In the genomic region with DNA sequence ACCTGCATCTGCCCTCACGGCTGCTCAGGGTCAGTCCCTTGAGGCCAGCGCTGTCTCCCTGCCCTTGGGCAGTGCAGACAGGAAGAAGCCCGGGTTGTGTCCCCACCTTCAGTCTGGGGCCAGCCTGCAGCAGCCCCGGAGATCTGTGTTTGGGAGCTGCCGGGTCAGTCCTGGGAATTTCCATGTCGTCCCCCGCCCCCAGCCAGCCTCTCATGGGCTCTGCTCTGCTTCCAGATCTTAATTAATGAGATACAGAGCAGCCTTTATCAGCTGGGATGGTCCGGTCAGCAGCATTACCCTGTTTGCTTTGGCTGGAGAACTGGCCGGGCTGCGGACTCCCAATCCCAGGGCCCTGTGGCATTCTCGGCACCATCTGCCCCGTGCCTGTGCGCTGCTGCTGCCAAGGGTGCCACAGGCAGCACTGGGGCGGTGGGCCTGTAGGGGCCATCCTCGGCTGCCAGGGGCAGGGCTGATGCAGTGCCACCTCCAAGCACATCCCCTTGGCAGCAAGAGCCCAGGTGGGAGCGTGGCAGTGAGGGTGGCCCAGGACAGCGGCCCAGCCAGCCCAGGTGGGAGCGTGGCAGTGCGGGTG, we compare ENCODE assay signal across 12 cellular contexts. TPM values are rescaled to one million over a fixed set of nuclear protein-coding genes. Genes with fewer than 3 reads are reported as not detected.
DNase-seq lines count a peak whose midpoint lies in the region; ATAC-seq and TF ChIP-seq lines count a peak whose summit lies in the region.
"Had no signal": no experiment of that assay in that cellular context is flagged by ENCODE, and none has a peak within 500 bp of the region (broad histone marks: within the 10 kb centered on the region; RNA-seq: fewer than 3 reads in every experiment).

No MANE protein-coding gene starts in this region.

- DNase-seq in AG04449 (ENCODE audit: low read depth, low spot score) (no peak), SJSA1 (ENCODE audit: low read depth in 1 of 2, low spot score in 2 of 2) (peak; percentile 86 to 90), fibroblast of pulmonary artery (ENCODE audit: low read depth) (peak; percentile 22), neuronal stem cell (ENCODE audit: low spot score) (no peak), SHP77 (lab: John Stamatoyannopoulos, UW) (no peak), NCI-H2171 (lab: John Stamatoyannopoulos, UW) (no peak)
- DNase-seq: NCI-H345; stimulated activated CD8-positive, alpha-beta memory T cell treated with anti-CD3 and anti-CD28 coated beads, Interleukin-4, amount 100 ng/mL, for 48 hours had no signal

- no peak overlapping the region for H2BK15ac ChIP-seq in neuronal stem cell (ENCODE audit: low read length)

- H3K79me1 ChIP-seq in neuronal stem cell (ENCODE audit: low read depth, low read length) = peaks cover 8% of the 10 kb centered on the region

- CTCF ChIA-PET in AG04449 (lab: Yijun Ruan, JAX) = no interaction called here

- H3K9ac ChIP-seq in neuronal stem cell (ENCODE audit: low read depth, low read length, poor library complexity) = no peak overlapping the region

- peak overlapping the region; percentile 22 for H2BK12ac ChIP-seq in neuronal stem cell (ENCODE audit: low read length)

- no peak overlapping the region for H2BK5ac ChIP-seq in neuronal stem cell (ENCODE audit: low read length)

- H3K36me3 ChIP-seq in SJSA1 = peaks cover 66% of the 10 kb centered on the region
- H3K36me3 ChIP-seq in neuronal stem cell (replicated peaks in 1 of 2; ENCODE audit: control insufficient read depth in 2 of 2, insufficient read depth in 2 of 2, low read length in 2 of 2) = no peaks in the 10 kb centered on the region
- H3K36me3 ChIP-seq: colonic mucosa, right atrium auricular region had no signal

- H4K8ac ChIP-seq in neuronal stem cell (ENCODE audit: low read depth, low read length) = no peak overlapping the region

- H3K27me3 ChIP-seq in SJSA1 (replicated peaks) (no peaks in the 10 kb centered on the region), neuronal stem cell (ENCODE audit: control insufficient read depth in 3 of 3, insufficient read depth in 3 of 3, low read depth in 1 of 3, low read length in 3 of 3) (peaks cover 4 to 36% (median 23%) of the 10 kb centered on the region in 3 experiments)
- H3K27me3 ChIP-seq: right atrium auricular region had no signal

- no peak overlapping the region for H2BK120ac ChIP-seq in neuronal stem cell (ENCODE audit: low read depth, low read length)

- POLR2A ChIA-PET in AG04449 (lab: Yijun Ruan, JAX) = interaction anchor here (0.6 to 2.0 kb wide), 3 partner anchors 14 to 710 kb away, joined by 3 to 12 read pairs (median 4); no protein-coding TSS in a partner anchor

- H3K4me3 ChIP-seq in AG04449 (ENCODE audit: low read depth, low read length) (peak overlapping the region; percentile 70), SJSA1 (peak overlapping the region; percentile 81), fibroblast of pulmonary artery (replicated peaks; ENCODE audit: low read depth, low read length) (peak overlapping the region; percentile 65), neuronal stem cell (ENCODE audit: low read length in 2 of 2) (no peak overlapping the region)

- H3K27ac ChIP-seq in SJSA1 = peak overlapping the region; percentile 86
- H3K27ac ChIP-seq in neuronal stem cell (replicated peaks; ENCODE audit: low read length) = no peak overlapping the region
- H3K27ac ChIP-seq: colonic mucosa had no signal

- H2AFZ ChIP-seq in neuronal stem cell (ENCODE audit: low read length) = no peak overlapping the region

- no peak overlapping the region for H2AK5ac ChIP-seq in neuronal stem cell (ENCODE audit: low read depth, low read length)

- H3K9me3 ChIP-seq in SJSA1 (replicated peaks) = no peaks in the 10 kb centered on the region
- H3K9me3 ChIP-seq in neuronal stem cell (replicated peaks in 1 of 2; ENCODE audit: control insufficient read depth in 2 of 2, insufficient read depth in 1 of 2, low read depth in 1 of 2, low read length in 2 of 2) = peaks cover 6 to 20% of the 10 kb centered on the region in 2 donors
- H3K9me3 ChIP-seq: colonic mucosa had no signal

- H3K4me1 ChIP-seq in SJSA1 (replicated peaks) (peaks cover 61% of the 10 kb centered on the region), neuronal stem cell (ENCODE audit: control insufficient read depth in 2 of 2, insufficient read depth in 1 of 2, low read depth in 1 of 2, low read length in 2 of 2) (peaks cover 4 to 5% of the 10 kb centered on the region in 2 donors)

- WGBS in neuronal stem cell (ENCODE audit: extremely low coverage in 2 of 2, insufficient read length in 2 of 2, insufficient replicate concordance in 1 of 2), 2 donors = no CpG with 5 or more reads among the region's 19 CpGs

- TF ChIP-seq CTCF in AG04449 (IDR thresholded peaks at IDR 0.05; ENCODE audit: insufficient read depth, low read length, missing control alignments) (no peak), fibroblast of pulmonary artery (IDR thresholded peaks at IDR 0.05; ENCODE audit: low read length, missing control alignments) (no peak)

- H3K14ac ChIP-seq in neuronal stem cell (ENCODE audit: low read length) = no peak overlapping the region

- no peak overlapping the region for H4K91ac ChIP-seq in neuronal stem cell (ENCODE audit: low read depth, low read length, poor library complexity)

- H3K18ac ChIP-seq in neuronal stem cell (ENCODE audit: low read length) = no peak overlapping the region

- H3K4ac ChIP-seq in neuronal stem cell (ENCODE audit: low read length) = no peak overlapping the region

- no peak overlapping the region for H3K23ac ChIP-seq in neuronal stem cell (ENCODE audit: low read depth, low read length, poor library complexity)

- ATAC-seq in HG03457 (IDR thresholded peaks at IDR 0.05; ENCODE audit: unreplicated experiment) (no peak), GM19035 (IDR thresholded peaks at IDR 0.05; ENCODE audit: unreplicated experiment) (no peak)

- no peak overlapping the region for H3K4me2 ChIP-seq in neuronal stem cell (ENCODE audit: insufficient read depth, low read length, poor library complexity, severe bottlenecking)

RNA-seq across cellular contexts. Expression of a gene that starts 2.4 kb away (rescaled TPM):
- 337 and 338 TPM in 2 replicates for total RNA-seq in SJSA1 (2014; rRNA removed; shearing (Covaris generic))
- 5.1 TPM for polyA plus RNA-seq in neuronal stem cell (2013, experiment 1 of 2)
- polyA plus RNA-seq in neuronal stem cell (2013, experiment 2 of 2) = 4.7 TPM

RNA-seq across cellular contexts. Expression of a gene that starts 52.6 kb away (rescaled TPM):
- 316 and 470 TPM in 2 replicates for total RNA-seq in SJSA1 (2014; rRNA removed; shearing (Covaris generic))
- polyA plus RNA-seq in neuronal stem cell (2013, experiment 1 of 2) = 129 TPM
- 118 TPM for polyA plus RNA-seq in neuronal stem cell (2013, experiment 2 of 2)

Comparison
In these comparisons a context has a peak if more than half of its experiments do, and no peak if none do; other contexts are left out.
1. DNase-seq: peak in SJSA1 (2 of 2) and fibroblast of pulmonary artery (single experiment); none in AG04449 (single experiment), neuronal stem cell (single experiment), SHP77 (0 of 2) and NCI-H2171 (single experiment).
2. H3K4me3 ChIP-seq: peak in AG04449 (single experiment), SJSA1 (single experiment) and fibroblast of pulmonary artery (single experiment); none in neuronal stem cell (0 of 2).